18 cellular contexts compared by ENCODE assay signal in genomic region chr16:69048328-69049120, GRCh38.
"Had no signal": no experiment of that assay in that cellular context is flagged by ENCODE, and none has a peak within 500 bp of the region (broad histone marks: within the 10 kb centered on the region; RNA-seq: fewer than 3 reads in every experiment).

No MANE protein-coding gene starts in this region.

- H3K9me3 ChIP-seq: gastroesophageal sphincter, heart right ventricle, pancreas, tibial artery had no signal

- H3K36me3 ChIP-seq: pancreas had no signal

- H3K27me3 ChIP-seq: gastroesophageal sphincter, heart right ventricle, pancreas, tibial artery had no signal

- H3K4me1 ChIP-seq: gastroesophageal sphincter, heart right ventricle, pancreas, tibial artery had no signal

- H3K4me3 ChIP-seq: gastroesophageal sphincter, heart right ventricle, pancreas, tibial artery had no signal

- DNase-seq: activated CD4-positive, alpha-beta T cell treated with anti-CD3 and anti-CD28 coated beads for 48 hours; activated CD4-positive, CD25-positive, alpha-beta regulatory T cell; activated CD8-positive, alpha-beta T cell treated with anti-CD3 and anti-CD28 coated beads for 36 hours; activated naive CD4-positive, alpha-beta T cell treated with Interleukin-2 at 50 U/mL for 16 hours; activated naive CD8-positive, alpha-beta T cell treated with anti-CD3 and anti-CD28 coated beads, Interleukin-2, amount 10 ng/mL, durations not matched to agents 7 days and 5 days; activated T-cell treated with anti-CD3 and anti-CD28 coated beads, Interleukin-2, amount 50 U/mL, for 1 hour; cortex of kidney; heart right ventricle; naive thymus-derived CD4-positive, alpha-beta T cell; stimulated activated CD4-positive, alpha-beta T cell treated with anti-CD3 and anti-CD28 coated beads, Interleukin-1b, Interleukin-23, amount 100 ng/mL, for 48 hours; stimulated activated naive CD8-positive, alpha-beta T cell treated with anti-CD3 and anti-CD28 coated beads, Interleukin-15, Interleukin-2, amounts not matched to agents 100 U/mL and 50 U/mL, for 24 hours; substantia nigra; T-helper 1 cell; T-helper 9 cell; tibial artery had no signal

- H3K27ac ChIP-seq: gastroesophageal sphincter, heart right ventricle, pancreas, tibial artery had no signal

- FAIRE-seq: pancreas had no signal

- ATAC-seq: activated CD8-positive, alpha-beta T cell treated with anti-CD3 and anti-CD28 coated beads for 36 hours; activated T-helper 17 cell treated with anti-CD3 and anti-CD28 coated beads, Interleukin-2, amount 50 U/mL, for 72 hours; gastroesophageal sphincter; heart right ventricle; naive thymus-derived CD4-positive, alpha-beta T cell; stimulated activated naive CD8-positive, alpha-beta T cell treated with anti-CD3 and anti-CD28 coated beads, Interleukin-15, Interleukin-2, amounts not matched to agents 100 U/mL and 50 U/mL, for 24 hours had no signal
